12 cellular contexts compared by ENCODE assay signal in the genomic region with DNA sequence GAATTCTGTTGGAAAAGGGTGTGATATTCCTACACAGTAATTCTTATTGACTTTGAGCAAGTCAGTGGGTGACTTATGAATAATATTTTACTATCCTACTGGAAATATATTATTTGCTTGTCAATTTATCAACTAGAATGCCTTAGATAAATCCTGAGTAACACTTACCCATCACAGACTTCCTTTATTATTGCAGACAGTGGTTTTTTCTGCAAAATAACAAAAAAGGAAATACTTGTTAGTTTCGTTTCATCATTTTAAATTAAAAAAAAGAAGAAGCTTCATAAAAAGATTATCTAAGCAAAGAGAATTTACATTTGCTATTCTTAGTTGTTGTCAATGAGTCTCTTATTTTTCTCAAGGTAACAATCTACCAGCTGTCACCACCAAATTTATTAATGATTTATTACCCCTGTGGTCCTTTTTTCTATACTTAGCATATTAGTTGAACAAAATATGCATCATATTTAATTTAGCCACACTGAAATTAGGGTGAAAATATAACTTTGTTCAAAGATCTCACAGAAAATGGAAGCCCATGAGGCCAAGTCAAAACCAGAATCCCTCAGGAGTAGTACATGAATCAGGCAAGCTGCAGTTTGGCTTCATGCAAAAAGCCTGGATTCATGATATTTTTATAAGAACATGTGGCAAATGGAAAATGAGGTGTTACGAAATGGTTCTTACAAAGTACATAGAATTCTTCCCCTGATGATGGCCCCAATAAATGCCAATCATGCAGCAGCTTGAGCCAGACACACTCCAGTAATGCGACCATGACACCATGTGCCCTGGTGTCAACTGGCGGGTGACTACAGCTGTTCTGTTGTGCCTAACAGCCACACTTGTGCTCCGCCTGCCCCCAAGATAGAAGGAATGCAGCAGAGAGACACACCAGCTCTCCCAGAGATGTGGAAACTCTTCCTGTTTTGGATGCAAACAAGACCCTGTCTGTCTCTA.
DNase-seq lines count a peak whose midpoint lies in the region; ATAC-seq and TF ChIP-seq lines count a peak whose summit lies in the region.
"Had no signal": no experiment of that assay in that cellular context is flagged by ENCODE, and none has a peak within 500 bp of the region (broad histone marks: within the 10 kb centered on the region; RNA-seq: fewer than 3 reads in every experiment).

No MANE protein-coding gene starts in this region.

- H3K27me3 ChIP-seq in CD4-positive, alpha-beta memory T cell (ENCODE audit: insufficient read depth, low read length): no peaks in the 10 kb centered on the region
- no peaks in the 10 kb centered on the region for H3K27me3 ChIP-seq in Karpas-422 (ENCODE audit: low read length)

- no peak overlapping the region for H3K27ac ChIP-seq in CD4-positive, alpha-beta memory T cell (ENCODE audit: low read depth, low read length)
- H3K27ac ChIP-seq in Karpas-422 (ENCODE audit: low read length): peak overlapping the region; percentile 90

- peaks cover 89% of the 10 kb centered on the region for H3K79me2 ChIP-seq in Karpas-422 (ENCODE audit: low read length)

- no peaks in the 10 kb centered on the region for H4K20me1 ChIP-seq in Karpas-422 (ENCODE audit: insufficient read depth, low read depth, low read length)

- no peaks in the 10 kb centered on the region for H3K27me3 Mint-ChIP-seq in CD4-positive, alpha-beta memory T cell
- H3K27me3 Mint-ChIP-seq in endothelial cell (ENCODE audit: unreplicated experiment): peaks cover 4% of the 10 kb centered on the region
- H3K27me3 Mint-ChIP-seq in nephron progenitor cell (ENCODE audit: low read depth, poor library complexity): no peaks in the 10 kb centered on the region

- no peak overlapping the region for H2AFZ ChIP-seq in Karpas-422 (ENCODE audit: low read length)

- DNase-seq in CD4-positive, alpha-beta memory T cell: no peak
- DNase-seq in Karpas-422 (peak; percentile 85), endothelial cell (ENCODE audit: low spot score) (no peak), nephron progenitor cell (no peak), NCI-H524 (lab: John Stamatoyannopoulos, UW) (no peak), G401 (ENCODE audit: low spot score) (no peak)
- no peak for DNase-seq in stimulated activated CD4-positive, alpha-beta T cell treated with anti-CD3 and anti-CD28 coated beads, Interleukin-4, amount 100 ng/mL, for 4 hours
- DNase-seq: activated gamma-delta T cell treated with Interleukin-2 at 50 U/mL for 16 hours, Kasumi-1, mesenchymal stem cell, trophoblast cell had no signal

- peak overlapping the region; percentile 70 for H3K4me2 ChIP-seq in Karpas-422 (ENCODE audit: low read depth, low read length, poor library complexity, severe bottlenecking)

- intact Hi-C loops in CD4-positive, alpha-beta memory T cell (cut with micrococcal nuclease): no loop called here

- ATAC-seq in HG03039 (IDR thresholded peaks at IDR 0.05; ENCODE audit: unreplicated experiment): no peak

- CTCF ChIA-PET in CD4-positive, alpha-beta memory T cell (lab: Charles Lee; ENCODE audit: partially characterized antibody): interaction anchor here (1.4 to 1.9 kb wide), 3 partner anchors 26 to 37 kb away, joined by 5 to 8 read pairs (median 7); no protein-coding TSS in a partner anchor

- peak overlapping the region; percentile 60 to 78 (median 72) for H3K27ac Mint-ChIP-seq in CD4-positive, alpha-beta memory T cell
- H3K27ac Mint-ChIP-seq in endothelial cell (ENCODE audit: unreplicated experiment) (no peak overlapping the region), nephron progenitor cell (peak overlapping the region; percentile 5)

- H3K4me3 ChIP-seq in CD4-positive, alpha-beta memory T cell (ENCODE audit: low read length in 2 of 2): no peak overlapping the region
- H3K4me3 ChIP-seq in Karpas-422 (ENCODE audit: low read length): peak overlapping the region; percentile 53

- peak overlapping the region; percentile 49 for H3K9ac ChIP-seq in Karpas-422 (ENCODE audit: low read length)

- peaks cover 8% of the 10 kb centered on the region for H3K36me3 ChIP-seq in CD4-positive, alpha-beta memory T cell (ENCODE audit: insufficient read depth, low read length)
- H3K36me3 ChIP-seq in Karpas-422 (ENCODE audit: insufficient read depth, low read length): peaks cover 15% of the 10 kb centered on the region

- POLR2A ChIA-PET in CD4-positive, alpha-beta memory T cell (lab: Charles Lee; ENCODE audit: partially characterized antibody): interaction anchor here (0.9 to 1.9 kb wide), 5 partner anchors 21 to 132 kb away, joined by 3 to 6 read pairs (median 3); a partner anchor contains a TSS

- H3K9me3 Mint-ChIP-seq in CD4-positive, alpha-beta memory T cell: no peaks in the 10 kb centered on the region
- H3K9me3 Mint-ChIP-seq in endothelial cell (ENCODE audit: unreplicated experiment) (no peaks in the 10 kb centered on the region), nephron progenitor cell (no peaks in the 10 kb centered on the region)

- H3K4me1 Mint-ChIP-seq in CD4-positive, alpha-beta memory T cell: peaks cover 40 to 53% (median 44%) of the 10 kb centered on the region in 4 donors
- H3K4me1 Mint-ChIP-seq in endothelial cell (ENCODE audit: unreplicated experiment): peaks cover 19% of the 10 kb centered on the region
- peaks cover 29% of the 10 kb centered on the region for H3K4me1 Mint-ChIP-seq in nephron progenitor cell

- peaks cover 57% of the 10 kb centered on the region for H3K4me1 ChIP-seq in CD4-positive, alpha-beta memory T cell (ENCODE audit: insufficient read depth, low read length)
- H3K4me1 ChIP-seq in Karpas-422 (ENCODE audit: low read length): peaks cover 74% of the 10 kb centered on the region

- H3K36me3 Mint-ChIP-seq in CD4-positive, alpha-beta memory T cell: peaks cover 26 to 41% of the 10 kb centered on the region in 2 donors
- H3K36me3 Mint-ChIP-seq in endothelial cell (ENCODE audit: low read depth, unreplicated experiment) (peaks cover 27% of the 10 kb centered on the region), nephron progenitor cell (ENCODE audit: low read depth) (no peaks in the 10 kb centered on the region)

- H3K4me3 Mint-ChIP-seq in CD4-positive, alpha-beta memory T cell: peak overlapping the region in 5 of 8 donors; percentile 19 to 32 (median 26)
- peak overlapping the region; percentile 66 for H3K4me3 Mint-ChIP-seq in endothelial cell (ENCODE audit: unreplicated experiment)
- H3K4me3 Mint-ChIP-seq in nephron progenitor cell: no peak overlapping the region

- no peaks in the 10 kb centered on the region for H3K9me2 ChIP-seq in Karpas-422 (replicated peaks; ENCODE audit: insufficient read depth, low read length)

- in situ Hi-C loops in G401 (cut with HindIII; ENCODE audit: low sequenced_read_pairs): no loop called here

- TF ChIP-seq CTCF in endothelial cell (IDR thresholded peaks at IDR 0.05; ENCODE audit: unreplicated experiment): no peak
- no peak for TF ChIP-seq CTCF in nephron progenitor cell (IDR thresholded peaks at IDR 0.05)

- no peaks in the 10 kb centered on the region for H3K9me3 ChIP-seq in CD4-positive, alpha-beta memory T cell (ENCODE audit: control insufficient read depth in 1 of 2, low read length in 2 of 2)
- no peaks in the 10 kb centered on the region for H3K9me3 ChIP-seq in Karpas-422 (ENCODE audit: low read length)
